ENCODE assay signal across 20 cellular contexts in genomic region chr5:133931546-133931945, GRCh38.
"Had no signal": no experiment of that assay in that cellular context is flagged by ENCODE, and none has a peak within 500 bp of the region (broad histone marks: within the 10 kb centered on the region; RNA-seq: fewer than 3 reads in every experiment).

No MANE protein-coding gene starts in this region.

- H3K9me3 ChIP-seq: left ventricle myocardium inferior, mucosa of descending colon, neutrophil, stomach, testis, upper lobe of left lung had no signal

- H3K27ac ChIP-seq: foreskin keratinocyte, left ventricle myocardium inferior, neutrophil, stomach, testis, upper lobe of left lung had no signal

- H3K4me1 ChIP-seq: foreskin keratinocyte, testis had no signal

- H3K4me3 ChIP-seq: left ventricle myocardium inferior, mucosa of descending colon, stomach, testis, upper lobe of left lung had no signal

- H3K36me3 Mint-ChIP-seq: brain; naive thymus-derived CD8-positive, alpha-beta T cell had no signal

- DNase-seq: activated CD4-positive, alpha-beta T cell treated with anti-CD3 and anti-CD28 coated beads, Interleukin-2, amount 50 U/mL, for 48 hours; activated naive CD4-positive, alpha-beta T cell treated with anti-CD3 and anti-CD28 coated beads for 36 hours; amygdala; effector memory CD4-positive, alpha-beta T cell; foreskin keratinocyte; glutamatergic neuron; left ventricle myocardium inferior; mucosa of descending colon; naive thymus-derived CD8-positive, alpha-beta T cell; stimulated activated CD4-positive, alpha-beta T cell treated with anti-CD3 and anti-CD28 coated beads, Interleukin-15, amount 100 ng/mL, for 24 hours; stimulated activated CD4-positive, alpha-beta T cell treated with anti-CD3 and anti-CD28 coated beads, Interleukin-4, amount 100 ng/mL, for 1 hour; stomach; SW 1271; testis; upper lobe of left lung had no signal

- H3K27me3 Mint-ChIP-seq: central memory CD8-positive, alpha-beta T cell; memory B cell had no signal

- H3K27ac Mint-ChIP-seq: brain; dendritic cell treated with granulocyte-macrophage colony-stimulating factor and Interleukin-4, amounts not matched to agents 40 ng/mL and 50 ng/mL, for 4 days had no signal

- H3K4me3 Mint-ChIP-seq: brain; central memory CD8-positive, alpha-beta T cell; dendritic cell treated with granulocyte-macrophage colony-stimulating factor and Interleukin-4, amounts not matched to agents 40 ng/mL and 50 ng/mL, for 4 days; memory B cell had no signal

- H3K27me3 ChIP-seq: stomach, testis, upper lobe of left lung had no signal

- H3K36me3 ChIP-seq: left ventricle myocardium inferior, neutrophil, stomach, upper lobe of left lung had no signal

- H3K9me3 Mint-ChIP-seq: activated naive CD4-positive, alpha-beta T cell treated with anti-CD3 and anti-CD28 coated beads for 36 hours; naive thymus-derived CD8-positive, alpha-beta T cell had no signal

- ATAC-seq: foreskin keratinocyte; mucosa of descending colon; naive thymus-derived CD8-positive, alpha-beta T cell had no signal
